Comparison of ENCODE assay signal across 1 cellular context in genomic region chr17:56690441-56691291, GRCh38.
TF ChIP-seq lines count a peak whose summit lies in the region.

No MANE protein-coding gene starts in this region.

TF ChIP-seq in GM23338, 12 proteins besides CTCF, POLR2A, EP300 and RAD21 (continued from another document):
- TF ChIP-seq REST (IDR thresholded peaks at IDR 0.05; ENCODE audit: unreplicated experiment), result no peak
- no peak for TF ChIP-seq EZH2 (IDR thresholded peaks at IDR 0.05; ENCODE audit: low read depth, unreplicated experiment)
- no peak for TF ChIP-seq ZNF331 (CRISPR knock-in tag; IDR thresholded peaks at IDR 0.05; ENCODE audit: low read depth)
- TF ChIP-seq ZNF462 (CRISPR knock-in tag; IDR thresholded peaks at IDR 0.05), result no peak
- TF ChIP-seq CREB1 (CRISPR knock-in tag; IDR thresholded peaks at IDR 0.05; ENCODE audit: low read depth), result no peak
